8 cellular contexts compared by ENCODE assay signal in genomic region chr10:106643521-106643920, GRCh38.
"Had no signal": no experiment of that assay in that cellular context is flagged by ENCODE, and none has a peak within 500 bp of the region (broad histone marks: within the 10 kb centered on the region; RNA-seq: fewer than 3 reads in every experiment).

No MANE protein-coding gene starts in this region.

- H2AFZ ChIP-seq: GM23338 had no signal

- H3K4me2 ChIP-seq: GM23338 had no signal

- H3K9me3 Mint-ChIP-seq: GM23338, H9 had no signal

- H3K4me3 Mint-ChIP-seq: GM23338, H9 had no signal

- FAIRE-seq: H1, H54, HTR-8/SVneo, K562 had no signal

- DNase-seq: H9, HCEC 1CT, IMR-90 had no signal

- H3K27ac Mint-ChIP-seq: GM23338, H9 had no signal

- ATAC-seq: GM23338, K562 had no signal

- H3K4me3 ChIP-seq: GM23338, K562 had no signal
